12 cellular contexts compared by ENCODE assay signal in genomic region chr12:122852336-122853275, GRCh38. TPM values are rescaled to one million over a fixed set of nuclear protein-coding genes. Genes with fewer than 3 reads are reported as not detected.
DNase-seq lines count a peak whose midpoint lies in the region; ATAC-seq and TF ChIP-seq lines count a peak whose summit lies in the region.
"Had no signal": no experiment of that assay in that cellular context is flagged by ENCODE, and none has a peak within 500 bp of the region (broad histone marks: within the 10 kb centered on the region; RNA-seq: fewer than 3 reads in every experiment).

No MANE protein-coding gene starts in this region.

- no peaks in the 10 kb centered on the region for H3K27me3 ChIP-seq in ACC112 (ENCODE audit: insufficient read depth, low read length)

- H3K4me1 Mint-ChIP-seq in glutamatergic neuron (ENCODE audit: low read depth, unreplicated experiment) (peaks cover 2% of the 10 kb centered on the region), T-cell (no peaks in the 10 kb centered on the region)

- POLR2A ChIA-PET in T-cell (lab: Charles Lee), result no interaction called here

- peak overlapping the region; percentile 1 for H3K27ac Mint-ChIP-seq in glutamatergic neuron (ENCODE audit: unreplicated experiment)
- H3K27ac Mint-ChIP-seq in T-cell, result no peak overlapping the region
- H3K27ac Mint-ChIP-seq: dendritic cell treated with granulocyte-macrophage colony-stimulating factor and Interleukin-4, amounts not matched to agents 40 ng/mL and 50 ng/mL, for 4 days; T-helper 1 cell treated with Interleukin-12 subunit alpha and Interleukin-12 subunit beta and Interleukin-4 antibody, amounts not matched to agents 30 μg/mL and 1 μg/mL, for 36 hours had no signal

- H3K9me3 Mint-ChIP-seq in glutamatergic neuron (ENCODE audit: unreplicated experiment) (peaks cover 5% of the 10 kb centered on the region), T-cell (no peaks in the 10 kb centered on the region)
- H3K9me3 Mint-ChIP-seq: dendritic cell treated with granulocyte-macrophage colony-stimulating factor and Interleukin-4, amounts not matched to agents 40 ng/mL and 50 ng/mL, for 4 days; T-helper 1 cell treated with Interleukin-12 subunit alpha and Interleukin-12 subunit beta and Interleukin-4 antibody, amounts not matched to agents 30 μg/mL and 1 μg/mL, for 36 hours had no signal

- H3K4me3 Mint-ChIP-seq in glutamatergic neuron (ENCODE audit: unreplicated experiment) (no peak overlapping the region), T-cell (no peak overlapping the region)
- H3K4me3 Mint-ChIP-seq: dendritic cell treated with granulocyte-macrophage colony-stimulating factor and Interleukin-4, amounts not matched to agents 40 ng/mL and 50 ng/mL, for 4 days; T-helper 1 cell treated with Interleukin-12 subunit alpha and Interleukin-12 subunit beta and Interleukin-4 antibody, amounts not matched to agents 30 μg/mL and 1 μg/mL, for 36 hours had no signal

- H3K27me3 Mint-ChIP-seq in glutamatergic neuron (ENCODE audit: unreplicated experiment), result peaks cover 7% of the 10 kb centered on the region
- no peaks in the 10 kb centered on the region for H3K27me3 Mint-ChIP-seq in T-cell
- H3K27me3 Mint-ChIP-seq: dendritic cell treated with granulocyte-macrophage colony-stimulating factor and Interleukin-4, amounts not matched to agents 40 ng/mL and 50 ng/mL, for 4 days had no signal

- ATAC-seq in T-cell (replicated peaks in 1 of 4), result no peak

- H3K27ac ChIP-seq in ACC112 (ENCODE audit: low read depth, low read length), result peak overlapping the region; percentile 78

- H3K36me3 Mint-ChIP-seq in glutamatergic neuron (ENCODE audit: unreplicated experiment) (no peaks in the 10 kb centered on the region), T-cell (peaks cover 13% of the 10 kb centered on the region)

- CTCF ChIA-PET in T-cell (lab: Charles Lee), result interaction anchor here in 1 of 2 donors (0.6 kb wide), 1 partner anchor 44 kb away, joined by 3 read pairs; no protein-coding TSS in a partner anchor

- no peak overlapping the region for H2AFZ ChIP-seq in ACC112 (ENCODE audit: low read length, unreplicated experiment)

- TF ChIP-seq CTCF in glutamatergic neuron (IDR thresholded peaks at IDR 0.05; ENCODE audit: partially characterized antibody, unreplicated experiment), result no peak

- peaks cover 25% of the 10 kb centered on the region for H3K4me1 ChIP-seq in ACC112 (ENCODE audit: control insufficient read depth, insufficient read depth, low read length, unreplicated experiment)

- DNase-seq in anterior cingulate cortex (lab: John Stamatoyannopoulos, UW), result peak in 49 of 58 donors; percentile 22 to 86 (median 67)
- DNase-seq in glutamatergic neuron, result no peak
- peak; percentile 94 for DNase-seq in pons (ENCODE audit: low spot score)
- DNase-seq in activated gamma-delta T cell (lab: John Stamatoyannopoulos, UW), result no peak
- no peak for DNase-seq in NCI-H2081 (lab: John Stamatoyannopoulos, UW)
- DNase-seq in kidney glomerular epithelial cell (lab: John Stamatoyannopoulos, UW), result no peak
- DNase-seq in T-cell, result no peak
- DNase-seq: NCI-H345; stimulated activated CD4-positive, alpha-beta T cell treated with anti-CD3 and anti-CD28 coated beads, Interleukin-12 subunit alpha, Interleukin-12 subunit beta, amount 100 ng/mL, for 4 hours had no signal

- H3K36me3 ChIP-seq in ACC112 (ENCODE audit: insufficient read depth, low read length), result no peaks in the 10 kb centered on the region

- H3K79me2 ChIP-seq in ACC112 (ENCODE audit: control insufficient read depth, insufficient read depth, low read length, unreplicated experiment), result no peaks in the 10 kb centered on the region

- H3K4me3 ChIP-seq in ACC112 (ENCODE audit: low read depth, low read length), result no peak overlapping the region

RNA-seq across cellular contexts. Expression of gene HIP1R, which starts 17.3 kb away (rescaled TPM):
- 19.3 TPM for total RNA-seq in glutamatergic neuron (ENCODE audit: unreplicated experiment)
- total RNA-seq in T-cell, result 100 to 1,000 TPM; 108 to 123 (median 116) TPM

RNA-seq across cellular contexts. Expression of gene VPS37B, which starts 43.3 kb away (rescaled TPM):
- total RNA-seq in glutamatergic neuron (ENCODE audit: unreplicated experiment) (19.7 TPM), T-cell (10 to 100 TPM; 25.9 to 85.8 (median 34.6) TPM)

Comparison
In these comparisons a context has a peak if more than half of its experiments do, and no peak if none do; other contexts are left out.
1. DNase-seq: peak in anterior cingulate cortex (49 of 58) and pons (single experiment); none in glutamatergic neuron (single experiment), activated gamma-delta T cell (single experiment), NCI-H2081 (0 of 2), kidney glomerular epithelial cell (single experiment) and T-cell (0 of 34).